In genomic region chr2:160278101-160278888, GRCh38 we compare ENCODE assay signal across 8 cellular contexts.
A peak's percentile ranks its signal among the peaks of the same experiment; 100 is the strongest.
DNase-seq lines count a peak whose midpoint lies in the region; ATAC-seq, FAIRE-seq and TF ChIP-seq lines count a peak whose summit lies in the region.

No MANE protein-coding gene starts in this region.

- H3K27ac ChIP-seq in SK-N-SH (ENCODE audit: low read depth in 2 of 2, low read length in 1 of 2): peak overlapping the region; percentile 65 to 81; a peak in 3 of 4 replicates

- peaks cover 54% of the 10 kb centered on the region for H3F3A ChIP-seq in SK-N-SH (replicated peaks; ENCODE audit: insufficient read depth)

- no peak overlapping the region for H2AFZ ChIP-seq in SK-N-SH (ENCODE audit: low read depth)

- no peaks in the 10 kb centered on the region for H3K27me3 ChIP-seq in SK-N-SH (ENCODE audit: insufficient read depth)

- CTCF ChIA-PET in SK-N-SH (lab: Yijun Ruan, JAX): interaction anchor here (1.0 to 3.0 kb wide), 9 partner anchors 8 to 716 kb away, joined by 3 to 11 read pairs (median 3); no protein-coding TSS in a partner anchor

- no peak for DNase-seq in H54 (ENCODE audit: insufficient read length, low spot score)
- no peak for DNase-seq in SK-N-SH
- DNase-seq in omental fat pad (ENCODE audit: low spot score): no peak
- DNase-seq in HuH-7 (ENCODE audit: low spot score): no peak
- DNase-seq in putamen (ENCODE audit: low spot score): no peak
- DNase-seq in GM13976 (ENCODE audit: low spot score): no peak
- no peak for DNase-seq in NAMALWA (ENCODE audit: low spot score)

- WGBS in SK-N-SH (ENCODE audit: low lambda C conversion rate): 88% methylated on average over 9 of the region's 9 CpGs

- H3K9me3 ChIP-seq in SK-N-SH: no peaks in the 10 kb centered on the region

- peak; percentile 97 for ATAC-seq in GM18867 (IDR thresholded peaks at IDR 0.05; ENCODE audit: unreplicated experiment)
- peak; percentile 27 for ATAC-seq in omental fat pad (ENCODE audit: low FRiP score)

- POLR2A ChIA-PET in SK-N-SH (lab: Yijun Ruan, JAX): no interaction called here

- H3K9ac ChIP-seq in SK-N-SH: no peak overlapping the region

- no peaks in the 10 kb centered on the region for H3K9me2 ChIP-seq in SK-N-SH

- no peak for TF ChIP-seq EP300 in SK-N-SH (IDR thresholded peaks at IDR 0.05; ENCODE audit: borderline replicate concordance in 1 of 2, low read depth in 1 of 2, low read length in 1 of 2)

- TF ChIP-seq CTCF in SK-N-SH (IDR thresholded peaks at IDR 0.05) (no peak), omental fat pad (IDR thresholded peaks at IDR 0.05) (no peak), GM13976 (IDR thresholded peaks at IDR 0.05; ENCODE audit: borderline replicate concordance, control extremely low read depth, extremely low read depth, insufficient read depth, missing control alignments) (no peak)

- TF ChIP-seq RAD21 in SK-N-SH (IDR thresholded peaks at IDR 0.05; ENCODE audit: low read length): no peak

- H4K20me1 ChIP-seq in SK-N-SH (ENCODE audit: insufficient read depth): no peaks in the 10 kb centered on the region

- H3K79me2 ChIP-seq in SK-N-SH (ENCODE audit: insufficient read depth): peaks cover 3% of the 10 kb centered on the region; the same call in 1 of the 2 replicates

- FAIRE-seq in H54 (lab: Jason Lieb, UNC): peak; percentile 98

- no peak for TF ChIP-seq POLR2A in H54 (IDR thresholded peaks at IDR 0.05; ENCODE audit: low read depth, low read length)

- no peak overlapping the region; a peak in 1 of 4 replicates for H3K4me3 ChIP-seq in SK-N-SH (ENCODE audit: low read depth in 2 of 2, low read length in 1 of 2)

- peaks cover 9 to 43% of the 10 kb centered on the region in 2 experiments for H3K4me1 ChIP-seq in SK-N-SH (ENCODE audit: control insufficient read depth in 1 of 2, insufficient read depth in 2 of 2, low read depth in 1 of 2, low read length in 1 of 2)

- in situ Hi-C loops in GM13976 (cut with MboI; ENCODE audit: low sequenced_read_pairs, unreplicated experiment): no loop called here

- H3K4me2 ChIP-seq in SK-N-SH: no peak overlapping the region

- H3K36me3 ChIP-seq in SK-N-SH (replicated peaks in 1 of 2; ENCODE audit: control insufficient read depth in 1 of 2, insufficient read depth in 2 of 2, low read length in 1 of 2): peaks cover 78 to 81% of the 10 kb centered on the region in 2 experiments

TF ChIP-seq in SK-N-SH, 30 proteins besides CTCF, POLR2A, EP300 and RAD21:
- TF ChIP-seq POLR2AphosphoS5 (IDR thresholded peaks at IDR 0.05; ENCODE audit: low read depth, low read length) (no peak), RFX5 (IDR thresholded peaks at IDR 0.05; ENCODE audit: low read length) (peak; percentile 89)
